13 cellular contexts compared by ENCODE assay signal in the genomic region with DNA sequence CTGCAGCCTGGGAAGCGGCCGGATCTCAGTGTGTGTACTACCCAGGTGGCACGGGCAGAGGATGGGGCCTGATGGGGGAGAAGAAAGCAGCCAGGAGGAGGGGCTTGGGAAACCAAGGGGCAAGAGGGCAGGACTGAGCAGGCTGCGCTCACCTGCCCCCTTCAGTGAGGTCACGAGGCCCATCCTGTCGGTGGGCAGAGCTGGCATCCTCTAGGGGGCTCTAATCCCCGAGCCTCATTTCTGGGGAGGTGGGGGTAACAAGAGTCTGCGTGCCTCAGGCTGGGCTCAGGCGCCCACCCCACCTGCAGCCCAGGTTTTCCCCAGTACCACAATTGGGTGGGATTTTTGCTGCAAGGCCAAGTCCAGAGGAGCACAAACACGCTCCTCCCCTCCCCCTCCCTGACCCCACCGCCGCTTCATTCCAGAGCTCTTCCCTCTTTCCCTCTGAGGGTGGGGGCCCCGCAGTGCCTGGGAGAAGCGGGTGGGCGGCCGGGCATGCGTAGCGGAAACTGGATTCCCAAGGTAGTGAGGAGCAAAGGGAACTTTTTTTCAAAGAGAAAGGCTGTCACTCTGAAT. TPM values are rescaled to one million over a fixed set of nuclear protein-coding genes. Genes with fewer than 3 reads are reported as not detected.
DNase-seq lines count a peak whose midpoint lies in the region; ATAC-seq and TF ChIP-seq lines count a peak whose summit lies in the region.
"Had no signal": no experiment of that assay in that cellular context is flagged by ENCODE, and none has a peak within 500 bp of the region (broad histone marks: within the 10 kb centered on the region; RNA-seq: fewer than 3 reads in every experiment).

No MANE protein-coding gene starts in this region.

- no peaks in the 10 kb centered on the region for H3K9me3 Mint-ChIP-seq in activated naive CD8-positive, alpha-beta T cell treated with anti-CD3 and anti-CD28 coated beads for 36 hours
- H3K9me3 Mint-ChIP-seq: natural killer cell treated with Interleukin-12 subunit alpha and Interleukin-12 subunit beta and Interleukin-15 and Interleukin-18, amount 100 ng/mL, for 72 hours had no signal

- peak overlapping the region; percentile 40 for H3K4me3 Mint-ChIP-seq in activated naive CD8-positive, alpha-beta T cell treated with anti-CD3 and anti-CD28 coated beads for 36 hours
- H3K4me3 Mint-ChIP-seq: natural killer cell treated with Interleukin-12 subunit alpha and Interleukin-12 subunit beta and Interleukin-15 and Interleukin-18, amount 100 ng/mL, for 72 hours had no signal

- H3K27me3 Mint-ChIP-seq in activated naive CD8-positive, alpha-beta T cell treated with anti-CD3 and anti-CD28 coated beads for 36 hours: peaks cover 74% of the 10 kb centered on the region

- DNase-seq in 8988T: peak; percentile 59
- no peak for DNase-seq in activated naive CD8-positive, alpha-beta T cell treated with anti-CD3 and anti-CD28 coated beads for 36 hours
- peak; percentile 75 for DNase-seq in mesenteric fat pad (ENCODE audit: low spot score)
- no peak for DNase-seq in NK-92 treated with Interleukin-12 subunit alpha and Interleukin-12 subunit beta, amount 100 ng/mL, for 24 hours (lab: John Stamatoyannopoulos, UW)
- DNase-seq in AML-193 (lab: John Stamatoyannopoulos, UW): no peak
- DNase-seq in NCI-H1105 treated with DMSO at 0.1 percent for 48 hours (lab: John Stamatoyannopoulos, UW): no peak
- DNase-seq: hippocampal formation, NCI-H446 had no signal

- 0 out of 2 replicates have a peak, but pooled peaks have one; percentile 7 for TF ChIP-seq CTCF in GM12874 (IDR thresholded peaks at IDR 0.05; ENCODE audit: insufficient read depth, low read depth, low read length)

- H3K27ac Mint-ChIP-seq in activated naive CD8-positive, alpha-beta T cell treated with anti-CD3 and anti-CD28 coated beads for 36 hours: no peak overlapping the region
- H3K27ac Mint-ChIP-seq: natural killer cell treated with Interleukin-12 subunit alpha and Interleukin-12 subunit beta and Interleukin-15 and Interleukin-18, amount 100 ng/mL, for 72 hours had no signal

- H3K4me1 Mint-ChIP-seq in activated naive CD8-positive, alpha-beta T cell treated with anti-CD3 and anti-CD28 coated beads for 36 hours: peaks cover 16% of the 10 kb centered on the region

- ATAC-seq in HG03196 (IDR thresholded peaks at IDR 0.05; ENCODE audit: unreplicated experiment): no peak

- no peaks in the 10 kb centered on the region for H3K36me3 Mint-ChIP-seq in activated naive CD8-positive, alpha-beta T cell treated with anti-CD3 and anti-CD28 coated beads for 36 hours
- H3K36me3 Mint-ChIP-seq: natural killer cell treated with Interleukin-12 subunit alpha and Interleukin-12 subunit beta and Interleukin-15 and Interleukin-18, amount 100 ng/mL, for 72 hours had no signal

RNA-seq across cellular contexts. Expression of a gene that starts 1.8 kb away (rescaled TPM):
- total RNA-seq in activated naive CD8-positive, alpha-beta T cell treated with anti-CD3 and anti-CD28 coated beads for 36 hours: not detected
- not detected for total RNA-seq in mesenteric fat pad
- total RNA-seq: activated CD8-positive, alpha-beta memory T cell treated with anti-CD3 and anti-CD28 coated beads for 36 hours; natural killer cell treated with Interleukin-12 subunit alpha and Interleukin-12 subunit beta and Interleukin-15 and Interleukin-18, amount 100 ng/mL, for 72 hours; tibial nerve had no signal

RNA-seq across cellular contexts. Expression of a gene that starts 57.2 kb away (rescaled TPM):
- not detected for total RNA-seq in activated naive CD8-positive, alpha-beta T cell treated with anti-CD3 and anti-CD28 coated beads for 36 hours
- 1.3 TPM for total RNA-seq in mesenteric fat pad
- total RNA-seq: activated CD8-positive, alpha-beta memory T cell treated with anti-CD3 and anti-CD28 coated beads for 36 hours had no signal

Comparison
In these comparisons a context has a peak if more than half of its experiments do, and no peak if none do; other contexts are left out.
1. DNase-seq: peak in 8988T (single experiment) and mesenteric fat pad (single experiment); none in activated naive CD8-positive, alpha-beta T cell treated with anti-CD3 and anti-CD28 coated beads for 36 hours (single experiment), NK-92 treated with Interleukin-12 subunit alpha and Interleukin-12 subunit beta, amount 100 ng/mL, for 24 hours (single experiment), AML-193 (0 of 2) and NCI-H1105 treated with DMSO at 0.1 percent for 48 hours (single experiment).